Comparison of ENCODE assay signal across 21 cellular contexts in the genomic region with DNA sequence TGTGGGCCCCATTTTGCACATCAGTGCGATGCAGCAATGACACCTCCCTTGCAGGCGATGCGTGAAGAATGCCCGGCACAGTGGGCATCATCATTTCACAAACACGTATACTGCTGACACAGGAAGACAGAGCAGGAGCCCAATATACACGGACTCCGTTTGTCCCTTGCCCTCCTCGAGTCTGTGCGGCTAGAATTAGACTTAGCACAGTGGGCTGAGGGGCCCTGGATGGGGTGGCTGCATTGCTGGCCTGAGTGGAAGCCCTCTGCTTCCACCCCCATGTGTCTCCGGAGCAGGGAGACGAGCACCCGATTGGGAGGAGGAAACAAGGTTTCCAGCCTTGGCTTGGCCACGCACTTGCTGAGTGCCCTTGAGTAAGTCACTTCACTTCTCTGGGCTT. TPM values are rescaled to one million over a fixed set of nuclear protein-coding genes. Genes with fewer than 3 reads are reported as not detected.
A peak's percentile ranks its signal among the peaks of the same experiment; 100 is the strongest.
DNase-seq lines count a peak whose midpoint lies in the region; ATAC-seq and TF ChIP-seq lines count a peak whose summit lies in the region.
"Had no signal": no experiment of that assay in that cellular context is flagged by ENCODE, and none has a peak within 500 bp of the region (broad histone marks: within the 10 kb centered on the region; RNA-seq: fewer than 3 reads in every experiment).

No MANE protein-coding gene starts in this region.

- POLR2A ChIA-PET in MCF 10A (lab: Yijun Ruan, JAX), result interaction anchor here (0.6 kb wide), 1 partner anchor 552 kb away, joined by 3 read pairs; no protein-coding TSS in a partner anchor

- ATAC-seq in GM18868 (IDR thresholded peaks at IDR 0.05; ENCODE audit: unreplicated experiment) (no peak), omental fat pad (ENCODE audit: low FRiP score) (no peak)
- ATAC-seq: K562 had no signal

- H3K4me1 Mint-ChIP-seq in MCF 10A (ENCODE audit: insufficient read depth, unreplicated experiment) (peaks cover 7% of the 10 kb centered on the region), glutamatergic neuron (ENCODE audit: low read depth, unreplicated experiment) (no peaks in the 10 kb centered on the region)
- H3K4me1 Mint-ChIP-seq: CD14-positive monocyte had no signal

- 93 to 94% methylated on average over 13 of the region's 13 CpGs for WGBS in sigmoid colon, 2 donors

- TF ChIP-seq POLR2A in breast epithelium (IDR thresholded peaks at IDR 0.05), result no peak
- TF ChIP-seq POLR2A in sigmoid colon (IDR thresholded peaks at IDR 0.05), result no peak
- no peak for TF ChIP-seq POLR2A in vagina (IDR thresholded peaks at IDR 0.05)

- CTCF ChIA-PET in MCF 10A (lab: Yijun Ruan, JAX), result interaction anchor here (0.5 to 4.4 kb wide), 3 partner anchors 12 to 36 kb away, joined by 3 to 20 read pairs (median 16); no protein-coding TSS in a partner anchor

- H3K27me3 Mint-ChIP-seq in MCF 10A (ENCODE audit: insufficient read depth, unreplicated experiment) (no peaks in the 10 kb centered on the region), glutamatergic neuron (ENCODE audit: unreplicated experiment) (peaks cover 3% of the 10 kb centered on the region)

- H3K9me3 Mint-ChIP-seq in MCF 10A (ENCODE audit: unreplicated experiment) (no peaks in the 10 kb centered on the region), glutamatergic neuron (ENCODE audit: unreplicated experiment) (no peaks in the 10 kb centered on the region)
- H3K9me3 Mint-ChIP-seq: CD14-positive monocyte had no signal

- no TSS peak for BruUV-seq in MCF 10A (replicated peaks; lab: Mats Ljungman, UMichigan)

- TF ChIP-seq CTCF in breast epithelium (IDR thresholded peaks at IDR 0.05) (no peak), MCF 10A (IDR thresholded peaks at IDR 0.05; ENCODE audit: unreplicated experiment) (no peak), glutamatergic neuron (IDR thresholded peaks at IDR 0.05; ENCODE audit: partially characterized antibody, unreplicated experiment) (no peak), sigmoid colon (IDR thresholded peaks at IDR 0.05) (no peak), vagina (IDR thresholded peaks at IDR 0.05) (no peak), omental fat pad (IDR thresholded peaks at IDR 0.05) (no peak)

- no peaks in the 10 kb centered on the region for H3K27me3 ChIP-seq in breast epithelium
- no peaks in the 10 kb centered on the region for H3K27me3 ChIP-seq in sigmoid colon
- no peaks in the 10 kb centered on the region for H3K27me3 ChIP-seq in vagina
- H3K27me3 ChIP-seq: Peyer's patch, SJSA1 had no signal

- H3K36me3 ChIP-seq in breast epithelium (peaks cover 14% of the 10 kb centered on the region), sigmoid colon (peaks cover 46 to 100% (median 89%) of the 10 kb centered on the region in 4 donors), vagina (peaks cover 0 to 97% of the 10 kb centered on the region in 2 donors)

- no peak overlapping the region for H3K27ac Mint-ChIP-seq in MCF 10A (ENCODE audit: low read depth, unreplicated experiment)
- H3K27ac Mint-ChIP-seq in glutamatergic neuron (ENCODE audit: unreplicated experiment), result no peak overlapping the region

- H3K4me1 ChIP-seq in breast epithelium (peaks cover 3 to 17% of the 10 kb centered on the region in 2 donors), sigmoid colon (peaks cover 0 to 66% (median 33%) of the 10 kb centered on the region in 4 donors), vagina (peaks cover 40% of the 10 kb centered on the region)
- H3K4me1 ChIP-seq: SJSA1 had no signal

- H3K9me3 ChIP-seq in breast epithelium (no peaks in the 10 kb centered on the region), sigmoid colon (no peaks in the 10 kb centered on the region), vagina (no peaks in the 10 kb centered on the region)
- H3K9me3 ChIP-seq: Peyer's patch, SJSA1 had no signal

- H3K27ac ChIP-seq in breast epithelium, result peak overlapping the region; percentile 48 to 59
- peak overlapping the region; percentile 48 to 99 (median 74) for H3K27ac ChIP-seq in sigmoid colon
- H3K27ac ChIP-seq in vagina, result peak overlapping the region; percentile 46
- H3K27ac ChIP-seq: 22Rv1, Peyer's patch, SJSA1 had no signal

- no peak for TF ChIP-seq EP300 in sigmoid colon (IDR thresholded peaks at IDR 0.05)

- intact Hi-C loops in breast epithelium (cut with DNase I; ENCODE audit: low total_unique reads), result no loop called here
- intact Hi-C loops in MCF 10A (cut with micrococcal nuclease), result no loop called here
- intact Hi-C loops in sigmoid colon (cut with DNase I), result no loop called here
- intact Hi-C loops in vagina (cut with DNase I), result no loop called here

- peaks cover 20% of the 10 kb centered on the region for H3K36me3 Mint-ChIP-seq in MCF 10A (ENCODE audit: insufficient read depth, unreplicated experiment)
- peaks cover 5% of the 10 kb centered on the region for H3K36me3 Mint-ChIP-seq in glutamatergic neuron (ENCODE audit: unreplicated experiment)

- no peak for DNase-seq in breast epithelium (ENCODE audit: low spot score in 2 of 2)
- no peak for DNase-seq in MCF 10A (ENCODE audit: unreplicated experiment)
- DNase-seq in glutamatergic neuron, result peak; percentile 5
- no peak for DNase-seq in sigmoid colon
- no peak for DNase-seq in vagina (ENCODE audit: extremely low spot score in 2 of 2)
- no peak for DNase-seq in RPMI8226
- no peak for DNase-seq in omental fat pad (ENCODE audit: low spot score)
- DNase-seq: AML-193; DMS79; NCI-H1105 treated with DMSO at 0.1 percent for 48 hours; NCI-H187; NCI-H2107; NCI-H510A; NCI-H748 treated with DMSO at 0.1 percent for 48 hours; NK-92 treated with Interleukin-12 subunit alpha and Interleukin-12 subunit beta, amount 100 ng/mL, for 24 hours; Peyer's patch had no signal

- H3K4me3 ChIP-seq in breast epithelium (no peak overlapping the region), sigmoid colon (no peak overlapping the region), vagina (no peak overlapping the region)
- H3K4me3 ChIP-seq: K562, Peyer's patch, SJSA1 had no signal

- no peak overlapping the region for H3K4me3 Mint-ChIP-seq in MCF 10A (ENCODE audit: unreplicated experiment)
- H3K4me3 Mint-ChIP-seq in glutamatergic neuron (ENCODE audit: unreplicated experiment), result no peak overlapping the region
- H3K4me3 Mint-ChIP-seq: CD14-positive monocyte had no signal

RNA-seq across cellular contexts. Expression of a gene that starts 40.8 kb away (rescaled TPM):
- total RNA-seq in breast epithelium (over 10,000 TPM in 1 of 3 donors, 1,000 to 10,000 TPM in 2; 1,290 to 13,922 (median 1,437) TPM), MCF 10A (2022) (21.9 and 24.9 TPM in 2 replicates), glutamatergic neuron (ENCODE audit: unreplicated experiment) (11.6 TPM), sigmoid colon (1,000 to 10,000 TPM; 1,610 to 2,826 (median 1,919) TPM), vagina (2,053 TPM), omental fat pad (1,000 to 10,000 TPM; 3,140 to 6,734 (median 4,294) TPM)
- 100 to 1,000 TPM; 333 to 617 (median 497) TPM for polyA plus RNA-seq in sigmoid colon

Comparison
In these comparisons a context has a peak if more than half of its experiments do, and no peak if none do; other contexts are left out.
1. RNA of a gene that starts 40.8 kb away (total RNA-seq): 3,140 to 6,734 TPM in omental fat pad, 1,610 to 2,826 TPM in sigmoid colon, 2,053 TPM in vagina (single experiment) and 1,290 to 13,922 TPM in breast epithelium; 21.9 to 24.9 TPM in MCF 10A and 11.6 TPM in glutamatergic neuron (single experiment); every median in the first group is over 10 times any median in the second.
2. Peak in every context shown above with its lines, with median percentiles within 50 percentile points of each other: H3K27ac ChIP-seq.